Comparison of ENCODE assay signal across 29 cellular contexts in genomic region chr20:17326096-17326495, GRCh38.
"Had no signal": no experiment of that assay in that cellular context is flagged by ENCODE, and none has a peak within 500 bp of the region (broad histone marks: within the 10 kb centered on the region; RNA-seq: fewer than 3 reads in every experiment).

No MANE protein-coding gene starts in this region.

- DNase-seq: colonic mucosa; cortex of kidney; dermis blood vessel endothelial cell; dorsolateral prefrontal cortex; effector CD4-positive, alpha-beta T cell; effector CD8-positive, alpha-beta T cell; effector memory CD4-positive, alpha-beta T cell; effector memory CD8-positive, alpha-beta T cell; endodermal cell; erythroblast; esophagus squamous epithelium; foreskin fibroblast; foreskin keratinocyte; foreskin melanocyte; gastrocnemius medialis; glutamatergic neuron; head of caudate nucleus; heart left ventricle; heart right ventricle had no signal

- H3K9me3 Mint-ChIP-seq: dendritic cell treated with granulocyte-macrophage colony-stimulating factor and Interleukin-4, amounts not matched to agents 40 ng/mL and 50 ng/mL, for 4 days; endodermal cell had no signal

- H3K36me3 ChIP-seq: colonic mucosa, esophagus muscularis mucosa, esophagus squamous epithelium, gastrocnemius medialis, gastroesophageal sphincter, heart left ventricle, heart right ventricle had no signal

- ATAC-seq: effector memory CD8-positive, alpha-beta T cell; esophagus mucosa; foreskin keratinocyte; gastrocnemius medialis; gastroesophageal sphincter; heart left ventricle; heart right ventricle had no signal

- FAIRE-seq: colon, endometrium, endothelial cell of umbilical vein, frontal cortex had no signal

- H3K4me3 ChIP-seq: colonic mucosa, coronary artery, esophagus muscularis mucosa, esophagus squamous epithelium, gastrocnemius medialis, gastroesophageal sphincter, heart left ventricle, heart right ventricle had no signal

- H3K27ac ChIP-seq: colonic mucosa, coronary artery, epithelial cell of prostate, esophagus muscularis mucosa, esophagus squamous epithelium, foreskin keratinocyte, gastrocnemius medialis, gastroesophageal sphincter, heart left ventricle, heart right ventricle had no signal

- H3K27ac Mint-ChIP-seq: dendritic cell treated with granulocyte-macrophage colony-stimulating factor and Interleukin-4, amounts not matched to agents 40 ng/mL and 50 ng/mL, for 4 days; effector memory CD8-positive, alpha-beta T cell; endodermal cell had no signal

- H3K4me1 ChIP-seq: colonic mucosa, esophagus muscularis mucosa, foreskin keratinocyte, gastrocnemius medialis, gastroesophageal sphincter, heart left ventricle, heart right ventricle had no signal

- H3K4me3 Mint-ChIP-seq: dendritic cell treated with granulocyte-macrophage colony-stimulating factor and Interleukin-4, amounts not matched to agents 40 ng/mL and 50 ng/mL, for 4 days; effector memory CD8-positive, alpha-beta T cell; endodermal cell had no signal

- H3K9me3 ChIP-seq: colonic mucosa, esophagus muscularis mucosa, esophagus squamous epithelium, gastrocnemius medialis, gastroesophageal sphincter, heart left ventricle, heart right ventricle had no signal
